ENCODE assay signal across 23 cellular contexts in the genomic region with DNA sequence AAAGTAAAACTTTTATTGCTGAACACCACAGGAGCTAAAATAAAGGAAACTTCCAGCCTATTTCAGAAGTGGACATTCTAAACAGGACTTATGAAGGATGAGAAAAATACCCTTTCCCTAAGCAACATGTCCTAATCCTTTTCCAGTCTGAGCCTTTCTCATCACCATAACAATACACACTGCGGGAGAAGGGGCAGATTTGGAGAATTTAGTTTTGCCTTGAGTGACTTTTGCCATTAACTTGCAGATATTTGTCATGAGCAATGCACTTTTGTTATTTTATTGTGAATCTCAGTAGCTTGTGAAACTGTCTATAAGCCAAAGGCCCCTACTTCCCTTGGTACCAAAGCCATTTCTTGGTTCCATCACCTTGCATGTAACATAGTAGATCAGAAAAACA. TPM values are rescaled to one million over a fixed set of nuclear protein-coding genes. Genes with fewer than 3 reads are reported as not detected.
"Had no signal": no experiment of that assay in that cellular context is flagged by ENCODE, and none has a peak within 500 bp of the region (broad histone marks: within the 10 kb centered on the region; RNA-seq: fewer than 3 reads in every experiment).

No MANE protein-coding gene starts in this region.

- H3K4me2 ChIP-seq: KMS-11 had no signal

- H3K4me3 Mint-ChIP-seq: IgD-negative memory B cell had no signal

- H3K27ac ChIP-seq: KMS-11, SJSA1, SK-N-MC had no signal

- H3K36me3 ChIP-seq: SJSA1 had no signal

- ATAC-seq: K562 had no signal

- H3K4me3 ChIP-seq: K562, SJSA1, SK-N-MC had no signal

- DNase-seq: Kasumi-1, MM.1S, NCI-H1092 treated with DMSO at 0.1 percent for 48 hours, NCI-H1436 treated with DMSO at 0.1 percent for 48 hours, NCI-H1694, NCI-H187 treated with DMSO at 0.1 percent for 48 hours, NCI-H2029 treated with DMSO at 0.1 percent for 48 hours, NCI-H2171 treated with DMSO at 0.1 percent for 48 hours, NCI-H345, NCI-H446 treated with DMSO at 0.1 percent for 48 hours, NCI-H510A treated with DMSO at 0.1 percent for 48 hours, NCI-H526, NCI-H82, Right ventricle myocardium superior, RPMI8226, SIG-M5 had no signal

- H3K4me1 ChIP-seq: SJSA1 had no signal

- H3K27me3 ChIP-seq: SJSA1 had no signal

- H3K4me1 Mint-ChIP-seq: IgD-negative memory B cell had no signal

- H3K9ac ChIP-seq: KMS-11 had no signal

- H3K27ac Mint-ChIP-seq: IgD-negative memory B cell had no signal

- H3K9me3 ChIP-seq: SJSA1 had no signal

RNA-seq across cellular contexts. Expression of gene OLIG3, which starts 53.0 kb away (rescaled TPM):
- total RNA-seq: HT1080, K562, M059J, Right ventricle myocardium superior, SJSA1 had no signal
- polyA plus RNA-seq: IgD-negative memory B cell, K562 had no signal
